In the genomic region with DNA sequence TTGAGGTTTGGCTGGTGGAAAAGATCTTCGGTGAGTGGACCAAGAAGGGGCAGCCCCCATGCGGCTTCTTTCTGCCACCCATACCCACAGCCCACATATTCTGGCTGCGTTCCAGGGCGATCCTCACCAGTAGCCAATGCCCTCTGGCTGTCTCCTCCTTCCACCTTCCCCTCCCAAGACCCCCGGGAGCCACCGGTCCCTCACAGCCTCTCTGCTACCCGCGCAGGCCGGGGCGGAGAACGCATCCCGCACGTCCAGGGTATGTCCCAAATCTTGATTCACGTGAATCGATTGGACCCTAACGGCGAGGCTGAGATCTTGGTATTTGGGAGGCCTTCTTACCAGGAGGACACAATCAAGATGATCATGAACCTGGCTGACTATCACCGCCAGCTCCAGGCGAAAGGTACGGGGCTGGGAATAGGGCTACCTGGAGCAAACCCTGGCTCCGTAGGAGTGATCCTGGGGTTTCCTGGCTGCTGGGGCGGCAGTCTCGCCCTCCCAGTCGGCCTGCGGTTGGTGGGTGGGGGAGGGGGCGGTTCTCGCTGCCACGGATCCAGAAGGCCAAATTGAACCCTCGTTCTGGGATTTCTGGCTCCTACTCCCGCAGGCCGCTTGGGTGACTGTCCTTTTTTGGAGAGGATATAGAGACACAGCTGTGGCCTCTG, we compare ENCODE assay signal across 30 cellular contexts. TPM values are rescaled to one million over a fixed set of nuclear protein-coding genes. Genes with fewer than 3 reads are reported as not detected.
"Had no signal": no experiment of that assay in that cellular context is flagged by ENCODE, and none has a peak within 500 bp of the region (broad histone marks: within the 10 kb centered on the region; RNA-seq: fewer than 3 reads in every experiment).

No MANE protein-coding gene starts in this region.

- H3K9me3 ChIP-seq: esophagus squamous epithelium, gastrocnemius medialis, mucosa of descending colon had no signal

- H3K36me3 ChIP-seq: esophagus squamous epithelium, gastrocnemius medialis, heart right ventricle, left lung had no signal

- H3K27ac ChIP-seq: coronary artery, epithelial cell of prostate, esophagus squamous epithelium, gastrocnemius medialis, heart right ventricle, left lung had no signal

- ATAC-seq: effector memory CD8-positive, alpha-beta T cell; esophagus mucosa; gastrocnemius medialis; heart right ventricle; left cardiac atrium; left lung; left ventricle myocardium superior; mucosa of descending colon had no signal

- H3K27me3 ChIP-seq: esophagus squamous epithelium, gastrocnemius medialis, heart right ventricle, left lung had no signal

- DNase-seq: effector CD8-positive, alpha-beta T cell; effector memory CD8-positive, alpha-beta T cell; endodermal cell; erythroblast; esophagus squamous epithelium; foreskin fibroblast; foreskin melanocyte; gastrocnemius medialis; glutamatergic neuron; head of caudate nucleus; heart right ventricle; hippocampal formation; left cardiac atrium; left lung; left ventricle myocardium superior; mammary epithelial cell; mesendoderm; mucosa of descending colon; naive B cell had no signal

- H3K4me1 ChIP-seq: esophagus squamous epithelium, gastrocnemius medialis, heart right ventricle, left lung had no signal

- H3K4me3 ChIP-seq: coronary artery, esophagus squamous epithelium, gastrocnemius medialis, heart right ventricle, left lung, lung, mucosa of descending colon had no signal

RNA-seq across cellular contexts. Expression of a gene that starts 0.5 kb away (rescaled TPM):
- total RNA-seq: dermis microvascular lymphatic vessel endothelial cell, endodermal cell, esophagus mucosa, esophagus squamous epithelium, gastrocnemius medialis, glomerular endothelial cell, heart right ventricle, kidney epithelial cell, left cardiac atrium, left lung, left ventricle myocardium superior, lower leg skin, lung, mammary epithelial cell, mesothelial cell of epicardium, mucosa of descending colon, myocyte had no signal
- polyA plus RNA-seq: heart right ventricle, keratinocyte, lung, mammary epithelial cell had no signal

RNA-seq across cellular contexts. Expression of a gene that starts 6.7 kb away (rescaled TPM):
- total RNA-seq: endodermal cell, gastrocnemius medialis, glomerular endothelial cell, heart right ventricle, mesothelial cell of epicardium, myocyte had no signal
- polyA plus RNA-seq: mammary epithelial cell had no signal

RNA-seq across cellular contexts. Expression of a gene that starts 8.9 kb away (rescaled TPM):
- total RNA-seq: dermis microvascular lymphatic vessel endothelial cell, endodermal cell, esophagus mucosa, esophagus squamous epithelium, gastrocnemius medialis, glomerular endothelial cell, heart right ventricle, kidney epithelial cell, left cardiac atrium, left lung, left ventricle myocardium superior, lower leg skin, lung, mammary epithelial cell, mesothelial cell of epicardium, mucosa of descending colon, myocyte had no signal
- polyA plus RNA-seq: heart right ventricle, keratinocyte, lung, mammary epithelial cell had no signal

RNA-seq across cellular contexts. Expression of a gene that starts 31.6 kb away (rescaled TPM):
- total RNA-seq: endodermal cell, mesothelial cell of epicardium, myocyte had no signal
- polyA plus RNA-seq: mammary epithelial cell had no signal
